ENCODE assay signal across 19 cellular contexts in genomic region chr12:92612611-92613010, GRCh38.
DNase-seq lines count a peak whose midpoint lies in the region; ATAC-seq, FAIRE-seq and TF ChIP-seq lines count a peak whose summit lies in the region.
"Had no signal": no experiment of that assay in that cellular context is flagged by ENCODE, and none has a peak within 500 bp of the region (broad histone marks: within the 10 kb centered on the region; RNA-seq: fewer than 3 reads in every experiment).

No MANE protein-coding gene starts in this region.

- TF ChIP-seq POLR2A in gastrocnemius medialis (IDR thresholded peaks at IDR 0.05): no peak

- H3K4me1 ChIP-seq in foreskin keratinocyte (peaks cover 17% of the 10 kb centered on the region), gastrocnemius medialis (no peaks in the 10 kb centered on the region)
- H3K4me1 ChIP-seq: SJCRH30 had no signal

- no peak for DNase-seq in activated T-cell treated with anti-CD3 and anti-CD28 coated beads, Interleukin-2, amount 50 U/mL, for 4 hours
- DNase-seq in activated T-cell treated with anti-CD3 and anti-CD28 coated beads, Interleukin-2, amount 50 U/mL, for 1 hour: no peak
- no peak for DNase-seq in HTR-8/SVneo (ENCODE audit: insufficient read length, low spot score)
- peak in 1 of 2 donors; percentile 76 for DNase-seq in foreskin keratinocyte
- no peak for DNase-seq in RCC 7860 (ENCODE audit: low spot score)
- no peak for DNase-seq in gastrocnemius medialis
- DNase-seq in HEK293T (ENCODE audit: extremely low spot score): no peak
- DNase-seq: CD8-positive, alpha-beta T cell; H7; NCI-H1048; NCI-H1436 treated with DMSO at 0.1 percent for 48 hours; NCI-H2081; NCI-H748 treated with DMSO at 0.1 percent for 48 hours; SJCRH30 had no signal

- no peak overlapping the region for H3K27ac ChIP-seq in foreskin keratinocyte
- no peak overlapping the region for H3K27ac ChIP-seq in gastrocnemius medialis
- H3K27ac ChIP-seq: BLaER1, KMS-11, SJCRH30 had no signal

- H3K36me3 ChIP-seq in gastrocnemius medialis: no peaks in the 10 kb centered on the region
- H3K36me3 ChIP-seq: BLaER1, SJCRH30 had no signal

- peak; percentile 46 for FAIRE-seq in HTR-8/SVneo (lab: Jason Lieb, UNC)
- FAIRE-seq in RCC 7860 (lab: Jason Lieb, UNC): no peak
- FAIRE-seq: GM19239, HepG2 had no signal

- H3K27me3 Mint-ChIP-seq in activated T-cell treated with anti-CD3 and anti-CD28 coated beads, Interleukin-2, amount 50 U/mL, for 4 hours (ENCODE audit: low read depth): no peaks in the 10 kb centered on the region

- CTCF ChIA-PET in HEK293T (lab: Yijun Ruan, JAX): no interaction called here

- H3K4me1 Mint-ChIP-seq in activated T-cell treated with anti-CD3 and anti-CD28 coated beads, Interleukin-2, amount 50 U/mL, for 4 hours (ENCODE audit: low read depth): peaks cover 12% of the 10 kb centered on the region

- POLR2A ChIA-PET in HEK293T (lab: Yijun Ruan, JAX): no interaction called here

- H3K9me3 ChIP-seq in gastrocnemius medialis: no peaks in the 10 kb centered on the region
- H3K9me3 ChIP-seq: BLaER1, SJCRH30 had no signal

- H3K9me3 Mint-ChIP-seq in activated T-cell treated with anti-CD3 and anti-CD28 coated beads, Interleukin-2, amount 50 U/mL, for 4 hours: no peaks in the 10 kb centered on the region
- H3K9me3 Mint-ChIP-seq: CD8-positive, alpha-beta T cell had no signal

- TF ChIP-seq CTCF in foreskin keratinocyte (conservative IDR thresholded peaks at IDR 0.05): no peak
- TF ChIP-seq CTCF in gastrocnemius medialis (IDR thresholded peaks at IDR 0.05 in 4 of 5, conservative IDR thresholded peaks at IDR 0.05 in 1 of 5): no peak

- peak; percentile 34 to 41 for ATAC-seq in activated T-cell treated with anti-CD3 and anti-CD28 coated beads, Interleukin-2, amount 50 U/mL, for 4 hours
- ATAC-seq in GM18520 (IDR thresholded peaks at IDR 0.05; ENCODE audit: unreplicated experiment): peak; percentile 51
- peak; percentile 48 for ATAC-seq in foreskin keratinocyte
- no peak for ATAC-seq in gastrocnemius medialis
- ATAC-seq: CD8-positive, alpha-beta T cell; HepG2 had no signal

- no peaks in the 10 kb centered on the region for H3K36me3 Mint-ChIP-seq in activated T-cell treated with anti-CD3 and anti-CD28 coated beads, Interleukin-2, amount 50 U/mL, for 4 hours (ENCODE audit: insufficient read depth)
- H3K36me3 Mint-ChIP-seq: CD8-positive, alpha-beta T cell had no signal

- no peak overlapping the region for H3K4me3 ChIP-seq in gastrocnemius medialis
- H3K4me3 ChIP-seq: BLaER1, SJCRH30 had no signal

- H3K27me3 ChIP-seq in foreskin keratinocyte: no peaks in the 10 kb centered on the region
- no peaks in the 10 kb centered on the region for H3K27me3 ChIP-seq in gastrocnemius medialis
- H3K27me3 ChIP-seq: BLaER1, SJCRH30 had no signal

- intact Hi-C loops in gastrocnemius medialis (cut with DNase I; ENCODE audit: low total_unique reads): no loop called here

- H3K4me3 Mint-ChIP-seq in activated T-cell treated with anti-CD3 and anti-CD28 coated beads, Interleukin-2, amount 50 U/mL, for 4 hours: no peak overlapping the region
- H3K4me3 Mint-ChIP-seq: CD8-positive, alpha-beta T cell had no signal

- in situ Hi-C loops in gastrocnemius medialis (cut with MboI; ENCODE audit: low sequenced_read_pairs in 4 of 4): no loop called here

TF ChIP-seq in HEK293T, 16 proteins besides CTCF, POLR2A, EP300 and RAD21:
- no peak for TF ChIP-seq FOXM1 (IDR thresholded peaks at IDR 0.05; ENCODE audit: borderline replicate concordance)
- TF ChIP-seq CTBP1 (IDR thresholded peaks at IDR 0.05; ENCODE audit: borderline replicate concordance): no peak
- no peak for TF ChIP-seq LEF1 (IDR thresholded peaks at IDR 0.05; ENCODE audit: borderline replicate concordance)
- no peak for TF ChIP-seq FOXK2 (IDR thresholded peaks at IDR 0.05)

Comparison
In these comparisons a context has a peak if more than half of its experiments do, and no peak if none do; other contexts are left out.
1. ATAC-seq: peak in activated T-cell treated with anti-CD3 and anti-CD28 coated beads, Interleukin-2, amount 50 U/mL, for 4 hours (2 of 2), GM18520 (single experiment) and foreskin keratinocyte (single experiment); none in gastrocnemius medialis (0 of 2).